Comparison of ENCODE assay signal across 28 cellular contexts in the genomic region with DNA sequence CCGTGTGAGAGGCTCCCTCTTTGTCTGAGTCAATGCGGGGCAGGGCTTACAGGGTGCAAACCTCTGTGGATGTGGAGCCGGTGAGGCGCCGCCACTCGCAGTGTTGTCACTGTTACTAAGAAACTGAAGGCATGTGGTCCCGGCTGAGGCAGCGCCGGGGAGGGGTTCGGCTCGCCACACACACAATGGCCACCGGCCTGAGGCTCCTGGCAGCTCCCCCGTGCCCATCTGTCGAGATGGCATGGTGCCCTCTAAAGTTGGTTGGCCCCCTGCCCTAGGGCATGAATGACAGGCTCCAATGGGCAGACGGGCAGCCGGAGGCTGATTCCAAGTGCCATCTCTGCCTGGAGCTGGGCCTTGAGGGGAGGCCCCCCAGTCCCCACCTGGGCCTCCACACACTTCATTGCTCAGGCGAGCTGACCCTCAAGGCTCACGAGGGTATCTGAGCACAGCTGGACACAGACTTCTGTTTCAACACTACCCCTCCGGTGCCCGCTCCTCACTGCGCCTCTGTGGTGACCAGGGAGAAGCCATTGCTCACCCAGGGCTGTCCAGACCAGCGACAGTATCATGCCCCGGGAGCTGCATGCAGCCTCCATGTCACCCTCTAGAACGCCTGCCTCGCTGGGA.
A peak's percentile ranks its signal among the peaks of the same experiment; 100 is the strongest.
DNase-seq lines count a peak whose midpoint lies in the region; ATAC-seq and TF ChIP-seq lines count a peak whose summit lies in the region.
"Had no signal": no experiment of that assay in that cellular context is flagged by ENCODE, and none has a peak within 500 bp of the region (broad histone marks: within the 10 kb centered on the region; RNA-seq: fewer than 3 reads in every experiment).

No MANE protein-coding gene starts in this region.

- in situ Hi-C loops in G401 (cut with HindIII; ENCODE audit: low sequenced_read_pairs): no loop called here

- no peak overlapping the region for H3K27ac ChIP-seq in spleen
- H3K27ac ChIP-seq: breast epithelium, C4-2B, colonic mucosa, heart left ventricle, stomach, tibial nerve had no signal

- WGBS in spleen, 5 donors: 84 to 94% (median 92%) methylated on average over 12 to 25 of the region's 25 CpGs

- no peaks in the 10 kb centered on the region for H3K9me3 ChIP-seq in spleen
- H3K9me3 ChIP-seq: breast epithelium, colonic mucosa, heart left ventricle, stomach, tibial nerve had no signal

- intact Hi-C loops in spleen (cut with DNase I; ENCODE audit: low total_unique reads): no loop called here

- no peak for TF ChIP-seq POLR2A in spleen (IDR thresholded peaks at IDR 0.05)

- no peaks in the 10 kb centered on the region for H3K36me3 ChIP-seq in spleen
- H3K36me3 ChIP-seq: breast epithelium, colonic mucosa, stomach, tibial nerve had no signal

- ATAC-seq in HG02678 (IDR thresholded peaks at IDR 0.05; ENCODE audit: unreplicated experiment): no peak
- ATAC-seq: activated T-cell treated with anti-CD3 and anti-CD28 coated beads, Interleukin-2, amount 50 U/mL, for 72 hours; heart left ventricle had no signal

- no peak overlapping the region for H3K4me3 ChIP-seq in spleen
- H3K4me3 ChIP-seq: breast epithelium, colonic mucosa, heart left ventricle, stomach, tibial nerve had no signal

- H3K4me1 ChIP-seq in spleen: no peaks in the 10 kb centered on the region
- H3K4me1 ChIP-seq: breast epithelium, colonic mucosa, heart left ventricle, tibial nerve had no signal

- DNase-seq in G401 (ENCODE audit: low spot score): peak; percentile 36
- peak; percentile 17 for DNase-seq in cerebellar cortex (ENCODE audit: low spot score)
- peak; percentile 15 for DNase-seq in myocyte (ENCODE audit: low read depth)
- DNase-seq in spleen: peak; percentile 56
- DNase-seq in activated CD4-positive, alpha-beta T cell treated with anti-CD3 and anti-CD28 coated beads for 1 hour: no peak
- no peak for DNase-seq in NCI-H1048 (lab: John Stamatoyannopoulos, UW)
- DNase-seq: activated B cell treated with CpG ODN at 0.5 μM for 24 hours; activated CD4-positive, alpha-beta T cell treated with anti-CD3 and anti-CD28 coated beads, Interleukin-2, amount 50 U/mL, for 4 hours; activated naive CD4-positive, alpha-beta T cell; activated T-cell treated with anti-CD3 and anti-CD28 coated beads, Interleukin-2, amount 50 U/mL, for 72 hours; Calu3; colonic mucosa; effector CD8-positive, alpha-beta T cell; erythroblast; heart left ventricle; HFFc6; NCI-H1105; NCI-H2029 treated with DMSO at 0.1 percent for 48 hours; NCI-H226; NCI-H82; RPMI8226; stimulated activated CD4-positive, alpha-beta T cell treated with anti-CD3 and anti-CD28 coated beads, Interleukin-1b, Interleukin-23, amount 100 ng/mL, for 48 hours; stomach; T-helper 1 cell had no signal

- no peak for TF ChIP-seq CTCF in spleen (IDR thresholded peaks at IDR 0.05 in 8 of 11, conservative IDR thresholded peaks at IDR 0.05 in 3 of 11)

- no peaks in the 10 kb centered on the region for H3K27me3 ChIP-seq in spleen (replicated peaks in 1 of 7)
- H3K27me3 ChIP-seq: breast epithelium, colonic mucosa, heart left ventricle, stomach, tibial nerve had no signal

Comparison
In these comparisons a context has a peak if more than half of its experiments do, and no peak if none do; other contexts are left out.
1. DNase-seq: peak in G401 (single experiment), cerebellar cortex (single experiment), myocyte (single experiment) and spleen (single experiment); none in activated CD4-positive, alpha-beta T cell treated with anti-CD3 and anti-CD28 coated beads for 1 hour (single experiment) and NCI-H1048 (single experiment).